9 cellular contexts compared by ENCODE assay signal in the genomic region with DNA sequence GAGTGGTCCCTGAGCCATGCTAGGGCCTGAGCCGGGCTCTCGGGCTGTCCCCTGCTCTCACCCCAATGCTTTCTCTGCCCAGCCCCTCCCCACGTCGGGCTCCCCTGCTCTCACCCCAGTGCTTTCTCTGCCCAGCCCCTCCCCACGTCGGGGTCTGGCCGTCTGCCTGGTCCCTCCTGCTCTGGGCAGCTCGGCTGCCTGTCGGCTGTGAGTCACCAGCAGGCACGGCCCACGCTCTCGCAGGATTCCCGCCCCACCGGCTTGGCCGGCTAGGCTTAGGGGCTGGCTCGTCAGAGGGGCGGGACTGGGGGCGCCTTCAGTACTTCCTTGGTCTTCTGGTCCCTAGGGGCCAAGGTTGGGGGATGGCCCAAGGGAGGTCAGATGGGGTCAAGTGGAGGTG. TPM values are rescaled to one million over a fixed set of nuclear protein-coding genes. Genes with fewer than 3 reads are reported as not detected.
DNase-seq lines count a peak whose midpoint lies in the region; ATAC-seq, FAIRE-seq and TF ChIP-seq lines count a peak whose summit lies in the region.
"Had no signal": no experiment of that assay in that cellular context is flagged by ENCODE, and none has a peak within 500 bp of the region (broad histone marks: within the 10 kb centered on the region; RNA-seq: fewer than 3 reads in every experiment).

No MANE protein-coding gene starts in this region.

- H3K4me3 ChIP-seq in bronchial epithelial cell (ENCODE audit: low read depth, low read length): peak overlapping the region; percentile 8
- peak overlapping the region in 2 of 5 donors; percentile 22 to 52 for H3K4me3 ChIP-seq in subcutaneous abdominal adipose tissue (ENCODE audit: low read depth in 1 of 5, low read length in 5 of 5)

- H3K9me3 Mint-ChIP-seq in activated T-cell treated with anti-CD3 and anti-CD28 coated beads, Interleukin-2, amount 50 U/mL, for 24 hours: peaks cover 11% of the 10 kb centered on the region

- no peak for ATAC-seq in HG03520 (IDR thresholded peaks at IDR 0.05; ENCODE audit: unreplicated experiment)

- H3K4me1 Mint-ChIP-seq in activated T-cell treated with anti-CD3 and anti-CD28 coated beads, Interleukin-2, amount 50 U/mL, for 24 hours (ENCODE audit: low read depth): peaks cover 8% of the 10 kb centered on the region

- H3K27ac Mint-ChIP-seq in activated T-cell treated with anti-CD3 and anti-CD28 coated beads, Interleukin-2, amount 50 U/mL, for 24 hours: no peak overlapping the region
- H3K27ac Mint-ChIP-seq: activated B cell treated with CpG ODN at 0.5 μM for 24 hours had no signal

- peaks cover 0 to 2% (median under 1%) of the 10 kb centered on the region in 5 donors for H3K9me3 ChIP-seq in subcutaneous abdominal adipose tissue (ENCODE audit: control insufficient read depth in 5 of 5, low read length in 5 of 5)

- DNase-seq in HT1080 (ENCODE audit: low read depth): peak; percentile 58
- DNase-seq in bronchial epithelial cell (ENCODE audit: low read depth): peak; percentile 75
- DNase-seq in islet precursor cell: peak; percentile 92
- no peak for DNase-seq in NCI-H2081 (lab: John Stamatoyannopoulos, UW)
- no peak for DNase-seq in activated T-cell treated with anti-CD3 and anti-CD28 coated beads, Interleukin-2, amount 50 U/mL, for 24 hours
- no peak for DNase-seq in GF-D8 (lab: John Stamatoyannopoulos, UW)
- DNase-seq: activated B cell treated with CpG ODN at 0.5 μM for 24 hours had no signal

- FAIRE-seq in bronchial epithelial cell (lab: Jason Lieb, UNC): no peak

- H3K27me3 ChIP-seq in bronchial epithelial cell (ENCODE audit: control insufficient read depth, insufficient read depth, low read length) (no peaks in the 10 kb centered on the region), subcutaneous abdominal adipose tissue (ENCODE audit: control insufficient read depth in 5 of 5, insufficient read depth in 4 of 5, low read length in 5 of 5) (no peaks in the 10 kb centered on the region)

- no peak overlapping the region for H3K9ac ChIP-seq in subcutaneous abdominal adipose tissue (ENCODE audit: low read length in 5 of 5)

- H3K4me1 ChIP-seq in subcutaneous abdominal adipose tissue (ENCODE audit: control insufficient read depth in 5 of 5, insufficient read depth in 5 of 5, low read length in 5 of 5): peaks cover 6 to 69% (median 58%) of the 10 kb centered on the region in 5 donors

- no peak overlapping the region for H3K4me3 Mint-ChIP-seq in activated T-cell treated with anti-CD3 and anti-CD28 coated beads, Interleukin-2, amount 50 U/mL, for 24 hours
- H3K4me3 Mint-ChIP-seq: activated B cell treated with CpG ODN at 0.5 μM for 24 hours had no signal

- TF ChIP-seq CTCF in bronchial epithelial cell (IDR thresholded peaks at IDR 0.05; ENCODE audit: insufficient read depth, low read length, severe bottlenecking): no peak

- peak overlapping the region; percentile 69 for H3K27ac ChIP-seq in subcutaneous abdominal adipose tissue (ENCODE audit: low read depth, low read length)

- H3K36me3 ChIP-seq in bronchial epithelial cell (ENCODE audit: control insufficient read depth, insufficient read depth, low read length) (peaks cover 20% of the 10 kb centered on the region), subcutaneous abdominal adipose tissue (ENCODE audit: control insufficient read depth in 5 of 5, insufficient read depth in 5 of 5, low read length in 5 of 5) (peaks cover 0 to 28% (median 21%) of the 10 kb centered on the region in 5 donors)

- no peaks in the 10 kb centered on the region for H3K36me3 Mint-ChIP-seq in activated T-cell treated with anti-CD3 and anti-CD28 coated beads, Interleukin-2, amount 50 U/mL, for 24 hours (ENCODE audit: low read depth)

- peaks cover 35% of the 10 kb centered on the region for H3K27me3 Mint-ChIP-seq in activated T-cell treated with anti-CD3 and anti-CD28 coated beads, Interleukin-2, amount 50 U/mL, for 24 hours

RNA-seq across cellular contexts. Expression of gene BOK, which starts 3.3 kb away (rescaled TPM):
- total RNA-seq in HT1080 (2014; rRNA removed; shearing (Covaris generic)): 21.6 and 22.8 TPM in 2 replicates
- polyA plus RNA-seq in HT1080 (2015; cell fraction: cytosol; rRNA removed): 21.8 and 27.1 TPM in 2 replicates
- polyA plus RNA-seq in HT1080 (2015; cell fraction: nucleus; rRNA removed): 15.7 and 17.1 TPM in 2 replicates
- total RNA-seq in bronchial epithelial cell: 18.4 and 19.5 TPM in 2 replicates
- total RNA-seq: activated B cell treated with CpG ODN at 0.5 μM for 24 hours had no signal

RNA-seq across cellular contexts. Expression of gene STK25, which starts 53.4 kb away (rescaled TPM):
- total RNA-seq in HT1080 (2014; rRNA removed; shearing (Covaris generic)): 177 and 197 TPM in 2 replicates
- 134 and 176 TPM in 2 replicates for polyA plus RNA-seq in HT1080 (2015; cell fraction: cytosol; rRNA removed)
- polyA plus RNA-seq in HT1080 (2015; cell fraction: nucleus; rRNA removed): 340 and 420 TPM in 2 replicates
- total RNA-seq in bronchial epithelial cell: 196 and 218 TPM in 2 replicates

Comparison
In these comparisons a context has a peak if more than half of its experiments do, and no peak if none do; other contexts are left out.
1. DNase-seq: peak in HT1080 (single experiment), bronchial epithelial cell (single experiment) and islet precursor cell (single experiment); none in NCI-H2081 (0 of 2), activated T-cell treated with anti-CD3 and anti-CD28 coated beads, Interleukin-2, amount 50 U/mL, for 24 hours (single experiment) and GF-D8 (single experiment).